ENCODE assay signal across 19 cellular contexts in genomic region chr22:27306771-27307170, GRCh38.
DNase-seq lines count a peak whose midpoint lies in the region; ATAC-seq, FAIRE-seq and TF ChIP-seq lines count a peak whose summit lies in the region.
"Had no signal": no experiment of that assay in that cellular context is flagged by ENCODE, and none has a peak within 500 bp of the region (broad histone marks: within the 10 kb centered on the region; RNA-seq: fewer than 3 reads in every experiment).

No MANE protein-coding gene starts in this region.

- in situ Hi-C loops in G401 (cut with HindIII; ENCODE audit: low sequenced_read_pairs), result no loop called here
- in situ Hi-C loops in GM13976 (cut with MboI; ENCODE audit: low sequenced_read_pairs, unreplicated experiment), result no loop called here

- no peak overlapping the region for H3K4me2 ChIP-seq in hepatocyte

- peak overlapping the region in 3 of 5 experiments; percentile 34 to 86 (median 62) for H3K27ac Mint-ChIP-seq in brain
- H3K27ac Mint-ChIP-seq: B cell; CD8-positive, alpha-beta T cell had no signal

- H3K79me2 ChIP-seq in hepatocyte, result no peaks in the 10 kb centered on the region

- peaks cover 14% of the 10 kb centered on the region for H3K27me3 Mint-ChIP-seq in brain

- no peaks in the 10 kb centered on the region for H3K9me3 ChIP-seq in hepatocyte (ENCODE audit: low read depth)
- H3K9me3 ChIP-seq in small intestine (ENCODE audit: control insufficient read depth, low read depth), result no peaks in the 10 kb centered on the region
- no peaks in the 10 kb centered on the region for H3K9me3 ChIP-seq in SJCRH30 (replicated peaks)

- FAIRE-seq in small intestine (lab: Jason Lieb, UNC), result no peak
- FAIRE-seq: GM19239 had no signal

- DNase-seq in G401 (ENCODE audit: low spot score) (peak; percentile 8), hepatocyte (ENCODE audit: low spot score) (no peak), small intestine (peak; percentile 61), GM13976 (ENCODE audit: low spot score) (no peak), SHP77 (lab: John Stamatoyannopoulos, UW) (no peak), SJCRH30 (no peak)
- DNase-seq: 8988T; CD8-positive, alpha-beta T cell; COR-L47; DMS153; DMS79; GF-D8 had no signal

- peaks cover 0 to 16% (median 8%) of the 10 kb centered on the region in 5 experiments for H3K9me3 Mint-ChIP-seq in brain

- H3K4me3 ChIP-seq in hepatocyte (no peak overlapping the region), small intestine (ENCODE audit: low read depth in 1 of 2, low read length in 2 of 2) (no peak overlapping the region), SJCRH30 (no peak overlapping the region)
- H3K4me3 ChIP-seq: BLaER1 treated with 17β-estradiol and CSF1 and Interleukin-3, amounts not matched to agents 10 nM and 100 nM; GM23248; HAP-1 had no signal

- no peak for TF ChIP-seq CTCF in brain (conservative IDR thresholded peaks at IDR 0.05)
- no peak for TF ChIP-seq CTCF in hepatocyte (IDR thresholded peaks at IDR 0.05; ENCODE audit: poor library complexity)
- no peak for TF ChIP-seq CTCF in GM13976 (IDR thresholded peaks at IDR 0.05; ENCODE audit: borderline replicate concordance, control extremely low read depth, extremely low read depth, insufficient read depth, missing control alignments)

- no peaks in the 10 kb centered on the region for H3K36me3 Mint-ChIP-seq in brain
- H3K36me3 Mint-ChIP-seq: CD8-positive, alpha-beta T cell had no signal

- H3K27ac ChIP-seq in hepatocyte, result peak overlapping the region; percentile 35
- no peak overlapping the region for H3K27ac ChIP-seq in small intestine (ENCODE audit: low read depth in 1 of 2, low read length in 1 of 2)
- H3K27ac ChIP-seq in SJCRH30, result no peak overlapping the region
- H3K27ac ChIP-seq: BLaER1 treated with 17β-estradiol and CSF1 and Interleukin-3, amounts not matched to agents 10 nM and 100 nM; GM23248 had no signal

- no peaks in the 10 kb centered on the region for H4K20me1 ChIP-seq in hepatocyte (ENCODE audit: insufficient read depth, poor library complexity, severe bottlenecking)
- H4K20me1 ChIP-seq: BLaER1 treated with 17β-estradiol and CSF1 and Interleukin-3, amounts not matched to agents 10 nM and 100 nM had no signal

- peaks cover 8% of the 10 kb centered on the region for H3K27me3 ChIP-seq in hepatocyte
- H3K27me3 ChIP-seq in small intestine (ENCODE audit: control insufficient read depth in 2 of 2, insufficient read depth in 2 of 2, low read length in 2 of 2), result no peaks in the 10 kb centered on the region
- no peaks in the 10 kb centered on the region for H3K27me3 ChIP-seq in SJCRH30
- H3K27me3 ChIP-seq: BLaER1 treated with 17β-estradiol and CSF1 and Interleukin-3, amounts not matched to agents 10 nM and 100 nM had no signal

- no peaks in the 10 kb centered on the region for H3K9me2 ChIP-seq in hepatocyte (replicated peaks; ENCODE audit: insufficient read depth)

- H3K4me1 ChIP-seq in hepatocyte (ENCODE audit: insufficient read depth) (peaks cover 7% of the 10 kb centered on the region), small intestine (ENCODE audit: control insufficient read depth in 2 of 2, insufficient read depth in 1 of 2, low read depth in 1 of 2, low read length in 1 of 2) (peaks cover 0 to 2% of the 10 kb centered on the region in 2 donors), SJCRH30 (no peaks in the 10 kb centered on the region)
- H3K4me1 ChIP-seq: HAP-1 had no signal

- H3K4me1 Mint-ChIP-seq in brain, result no peaks in the 10 kb centered on the region
- H3K4me1 Mint-ChIP-seq: B cell had no signal

- no peaks in the 10 kb centered on the region for H3K36me3 ChIP-seq in hepatocyte (replicated peaks; ENCODE audit: insufficient read depth, low read depth)
- H3K36me3 ChIP-seq in small intestine (ENCODE audit: control insufficient read depth in 2 of 2, insufficient read depth in 2 of 2, low read length in 2 of 2), result no peaks in the 10 kb centered on the region
- no peaks in the 10 kb centered on the region for H3K36me3 ChIP-seq in SJCRH30
- H3K36me3 ChIP-seq: BLaER1 treated with 17β-estradiol and CSF1 and Interleukin-3, amounts not matched to agents 10 nM and 100 nM; HAP-1 had no signal

- WGBS in hepatocyte (ENCODE audit: low lambda C conversion rate, missing lambda C conversion rate), result 67% methylated on average over 1 of the region's 1 CpG
- WGBS in small intestine, 3 donors, result 29 to 64% (median 40%) methylated on average over 1 of the region's 1 CpG

- no peak overlapping the region for H2AFZ ChIP-seq in hepatocyte

- H3K4me3 Mint-ChIP-seq in brain, result no peak overlapping the region
- H3K4me3 Mint-ChIP-seq: B cell; CD8-positive, alpha-beta T cell had no signal

- no peak for ATAC-seq in HG03565 (IDR thresholded peaks at IDR 0.05; ENCODE audit: unreplicated experiment)
- ATAC-seq: CD8-positive, alpha-beta T cell had no signal

Comparison
In these comparisons a context has a peak if more than half of its experiments do, and no peak if none do; other contexts are left out.
1. DNase-seq: peak in G401 (single experiment) and small intestine (single experiment); none in hepatocyte (single experiment), GM13976 (single experiment), SHP77 (0 of 2) and SJCRH30 (0 of 2).